In genomic region chr5:98258939-98259338, GRCh38 we compare ENCODE assay signal across 24 cellular contexts.
"Had no signal": no experiment of that assay in that cellular context is flagged by ENCODE, and none has a peak within 500 bp of the region (broad histone marks: within the 10 kb centered on the region; RNA-seq: fewer than 3 reads in every experiment).

No MANE protein-coding gene starts in this region.

- H3K4me3 ChIP-seq: body of pancreas, colonic mucosa, esophagus squamous epithelium, left ventricle myocardium inferior, skin epidermis, tibial nerve had no signal

- H3K9me3 Mint-ChIP-seq: activated B cell treated with CpG ODN at 0.5 μM for 24 hours; activated CD4-positive, alpha-beta T cell treated with anti-CD3 and anti-CD28 coated beads, Interleukin-2, amount 10 ng/mL, durations not matched to agents 24 days and 14 days; activated T-cell treated with anti-CD3 and anti-CD28 coated beads, Interleukin-2, amount 50 U/mL, for 72 hours had no signal

- H3K27me3 ChIP-seq: body of pancreas, colonic mucosa, esophagus squamous epithelium, tibial nerve had no signal

- H3K4me3 Mint-ChIP-seq: activated B cell treated with CpG ODN at 0.5 μM for 24 hours; activated CD4-positive, alpha-beta T cell treated with anti-CD3 and anti-CD28 coated beads, Interleukin-2, amount 10 ng/mL, durations not matched to agents 24 days and 14 days; activated CD8-positive, alpha-beta T cell treated with anti-CD3 and anti-CD28 coated beads, Interleukin-2, amount 10 ng/mL, durations not matched to agents 7 days and 5 days; activated naive CD8-positive, alpha-beta T cell; activated T-cell treated with anti-CD3 and anti-CD28 coated beads, Interleukin-2, amount 50 U/mL, for 72 hours; natural killer cell; T-helper 17 cell had no signal

- H3K4me1 Mint-ChIP-seq: activated B cell treated with CpG ODN at 0.5 μM for 24 hours; activated CD4-positive, alpha-beta T cell treated with anti-CD3 and anti-CD28 coated beads, Interleukin-2, amount 10 ng/mL, durations not matched to agents 24 days and 14 days; natural killer cell; T-helper 17 cell had no signal

- H3K4me1 ChIP-seq: body of pancreas, colonic mucosa, esophagus squamous epithelium, left ventricle myocardium inferior, tibial nerve had no signal

- H3K9me3 ChIP-seq: body of pancreas, colonic mucosa, esophagus squamous epithelium, tibial nerve had no signal

- H3K36me3 ChIP-seq: colonic mucosa, esophagus squamous epithelium, left ventricle myocardium inferior, tibial nerve had no signal

- ATAC-seq: activated CD8-positive, alpha-beta T cell treated with anti-CD3 and anti-CD28 coated beads, Interleukin-2, amount 10 ng/mL, durations not matched to agents 7 days and 5 days; activated T-cell treated with anti-CD3 and anti-CD28 coated beads, Interleukin-2, amount 50 U/mL, for 72 hours; body of pancreas; natural killer cell; right cardiac atrium; T-helper 17 cell had no signal

- DNase-seq: activated B cell treated with CpG ODN at 0.5 μM for 24 hours; activated CD4-positive, alpha-beta T cell treated with anti-CD3 and anti-CD28 coated beads, Interleukin-2, amount 10 ng/mL, durations not matched to agents 24 days and 14 days; activated CD8-positive, alpha-beta memory T cell treated with anti-CD3 and anti-CD28 coated beads, Interleukin-2, amount 50 U/mL, for 4 hours; activated CD8-positive, alpha-beta T cell treated with anti-CD3 and anti-CD28 coated beads, Interleukin-2, amount 10 ng/mL, durations not matched to agents 7 days and 5 days; activated gamma-delta T cell; activated T-cell treated with anti-CD3 and anti-CD28 coated beads, Interleukin-2, amount 50 U/mL, for 72 hours; amniotic stem cell; body of pancreas; central memory CD4-positive, alpha-beta T cell; colonic mucosa; esophagus squamous epithelium; hippocampal formation; left ventricle myocardium inferior; mesenchymal stem cell; natural killer cell; nucleus accumbens; right cardiac atrium; stimulated activated CD4-positive, alpha-beta T cell treated with anti-CD3 and anti-CD28 coated beads, Interleukin-4, amount 100 ng/mL, for 24 hours; stimulated activated naive CD4-positive, alpha-beta T cell; T-helper 17 cell had no signal

- H3K36me3 Mint-ChIP-seq: activated naive CD8-positive, alpha-beta T cell had no signal

- H3K27ac Mint-ChIP-seq: activated B cell treated with CpG ODN at 0.5 μM for 24 hours; activated CD4-positive, alpha-beta T cell treated with anti-CD3 and anti-CD28 coated beads, Interleukin-2, amount 10 ng/mL, durations not matched to agents 24 days and 14 days; activated CD8-positive, alpha-beta T cell treated with anti-CD3 and anti-CD28 coated beads, Interleukin-2, amount 10 ng/mL, durations not matched to agents 7 days and 5 days; activated naive CD8-positive, alpha-beta T cell; activated T-cell treated with anti-CD3 and anti-CD28 coated beads, Interleukin-2, amount 50 U/mL, for 72 hours; natural killer cell; progenitor cell of endocrine pancreas; T-helper 17 cell had no signal

- H3K27me3 Mint-ChIP-seq: activated B cell treated with CpG ODN at 0.5 μM for 24 hours; activated CD4-positive, alpha-beta T cell treated with anti-CD3 and anti-CD28 coated beads, Interleukin-2, amount 10 ng/mL, durations not matched to agents 24 days and 14 days; activated naive CD8-positive, alpha-beta T cell; progenitor cell of endocrine pancreas; T-helper 17 cell had no signal

- H3K27ac ChIP-seq: body of pancreas, colonic mucosa, esophagus squamous epithelium, left ventricle myocardium inferior, skin epidermis, tibial nerve had no signal
